In genomic region chr4:188439641-188440311, GRCh38 we compare ENCODE assay signal across 10 cellular contexts.
A peak's percentile ranks its signal among the peaks of the same experiment; 100 is the strongest.
DNase-seq lines count a peak whose midpoint lies in the region; ATAC-seq and TF ChIP-seq lines count a peak whose summit lies in the region.
"Had no signal": no experiment of that assay in that cellular context is flagged by ENCODE, and none has a peak within 500 bp of the region (broad histone marks: within the 10 kb centered on the region; RNA-seq: fewer than 3 reads in every experiment).

No MANE protein-coding gene starts in this region.

- no peaks in the 10 kb centered on the region for H3K36me3 Mint-ChIP-seq in chondrocyte (ENCODE audit: low read depth)
- H3K36me3 Mint-ChIP-seq in activated T-cell treated with anti-CD3 and anti-CD28 coated beads, Interleukin-2, amount 50 U/mL, for 4 hours (ENCODE audit: insufficient read depth), result no peaks in the 10 kb centered on the region

- no peak for ATAC-seq in activated T-cell treated with anti-CD3 and anti-CD28 coated beads, Interleukin-2, amount 50 U/mL, for 4 hours

- no peak for TF ChIP-seq CTCF in chondrocyte (IDR thresholded peaks at IDR 0.05)

- peak; percentile 89 for DNase-seq in DMS153 treated with DMSO at 0.1 percent for 48 hours (lab: John Stamatoyannopoulos, UW; ENCODE audit: unreplicated experiment)
- DNase-seq in NCI-H2171 (lab: John Stamatoyannopoulos, UW), result peak; percentile 21
- DNase-seq in chondrocyte (ENCODE audit: low spot score), result no peak
- peak in 39 of 56 donors; percentile 2 to 69 (median 25) for DNase-seq in nucleus accumbens (lab: John Stamatoyannopoulos, UW)
- no peak for DNase-seq in activated T-cell treated with anti-CD3 and anti-CD28 coated beads, Interleukin-2, amount 50 U/mL, for 4 hours
- DNase-seq in cortex of kidney (lab: John Stamatoyannopoulos, UW), result no peak
- no peak for DNase-seq in stimulated activated CD4-positive, alpha-beta T cell treated with anti-CD3 and anti-CD28 coated beads, Interleukin-4, amount 100 ng/mL, for 4 hours
- DNase-seq in NCI-H128 (lab: John Stamatoyannopoulos, UW; ENCODE audit: unreplicated experiment), result no peak
- DNase-seq: KG1 had no signal

- no peaks in the 10 kb centered on the region for H3K27me3 Mint-ChIP-seq in chondrocyte (ENCODE audit: low read depth)
- no peaks in the 10 kb centered on the region for H3K27me3 Mint-ChIP-seq in activated T-cell treated with anti-CD3 and anti-CD28 coated beads, Interleukin-2, amount 50 U/mL, for 4 hours (ENCODE audit: low read depth)
- H3K27me3 Mint-ChIP-seq: central memory CD8-positive, alpha-beta T cell had no signal

- no peaks in the 10 kb centered on the region for H3K9me3 Mint-ChIP-seq in chondrocyte (ENCODE audit: low read depth)
- H3K9me3 Mint-ChIP-seq in activated T-cell treated with anti-CD3 and anti-CD28 coated beads, Interleukin-2, amount 50 U/mL, for 4 hours, result peaks cover 1% of the 10 kb centered on the region

- H3K27ac Mint-ChIP-seq in chondrocyte (ENCODE audit: unreplicated experiment), result peak overlapping the region; percentile 38

- H3K4me3 Mint-ChIP-seq in chondrocyte (ENCODE audit: unreplicated experiment), result no peak overlapping the region
- no peak overlapping the region for H3K4me3 Mint-ChIP-seq in activated T-cell treated with anti-CD3 and anti-CD28 coated beads, Interleukin-2, amount 50 U/mL, for 4 hours
- H3K4me3 Mint-ChIP-seq: central memory CD8-positive, alpha-beta T cell had no signal

- H3K4me1 Mint-ChIP-seq in chondrocyte (ENCODE audit: low read depth), result peaks cover 20% of the 10 kb centered on the region
- H3K4me1 Mint-ChIP-seq in activated T-cell treated with anti-CD3 and anti-CD28 coated beads, Interleukin-2, amount 50 U/mL, for 4 hours (ENCODE audit: low read depth), result no peaks in the 10 kb centered on the region
- H3K4me1 Mint-ChIP-seq: central memory CD8-positive, alpha-beta T cell had no signal

Comparison
In these comparisons a context has a peak if more than half of its experiments do, and no peak if none do; other contexts are left out.
1. DNase-seq: peak in DMS153 treated with DMSO at 0.1 percent for 48 hours (single experiment), NCI-H2171 (single experiment) and nucleus accumbens (39 of 56); none in chondrocyte (single experiment), activated T-cell treated with anti-CD3 and anti-CD28 coated beads, Interleukin-2, amount 50 U/mL, for 4 hours (single experiment), cortex of kidney (single experiment), stimulated activated CD4-positive, alpha-beta T cell treated with anti-CD3 and anti-CD28 coated beads, Interleukin-4, amount 100 ng/mL, for 4 hours (0 of 2) and NCI-H128 (single experiment).